Comparison of ENCODE assay signal across 4 cellular contexts in the genomic region with DNA sequence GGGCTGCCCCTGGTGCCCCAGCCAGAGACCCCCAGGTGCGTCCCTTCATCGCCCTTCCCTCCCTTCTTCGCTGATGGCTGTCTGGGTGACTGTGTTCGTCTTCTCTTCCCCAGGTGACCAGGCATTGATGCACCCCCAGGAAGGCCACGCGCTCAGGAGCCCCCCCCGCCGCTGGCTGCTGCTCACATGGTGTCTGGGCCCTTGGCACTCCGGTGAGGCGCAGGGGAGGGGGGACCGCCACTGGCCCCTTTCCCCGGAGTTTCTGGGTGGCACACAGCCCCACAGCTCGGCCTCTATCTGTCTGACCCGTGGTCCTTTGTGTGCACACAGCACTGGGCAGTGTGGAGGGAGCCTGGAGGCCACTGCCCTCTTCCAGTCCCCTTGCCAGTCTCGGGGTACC. TPM values are rescaled to one million over a fixed set of nuclear protein-coding genes. Genes with fewer than 3 reads are reported as not detected.
"Had no signal": no experiment of that assay in that cellular context is flagged by ENCODE, and none has a peak within 500 bp of the region (broad histone marks: within the 10 kb centered on the region; RNA-seq: fewer than 3 reads in every experiment).

No MANE protein-coding gene starts in this region.

RNA-seq across cellular contexts. Expression of a gene that starts 59.1 kb away (rescaled TPM):
- total RNA-seq: endothelial cell of umbilical vein, esophagus squamous epithelium, smooth muscle cell had no signal
- polyA plus RNA-seq: endothelial cell of umbilical vein, ovary had no signal
